In the genomic region with DNA sequence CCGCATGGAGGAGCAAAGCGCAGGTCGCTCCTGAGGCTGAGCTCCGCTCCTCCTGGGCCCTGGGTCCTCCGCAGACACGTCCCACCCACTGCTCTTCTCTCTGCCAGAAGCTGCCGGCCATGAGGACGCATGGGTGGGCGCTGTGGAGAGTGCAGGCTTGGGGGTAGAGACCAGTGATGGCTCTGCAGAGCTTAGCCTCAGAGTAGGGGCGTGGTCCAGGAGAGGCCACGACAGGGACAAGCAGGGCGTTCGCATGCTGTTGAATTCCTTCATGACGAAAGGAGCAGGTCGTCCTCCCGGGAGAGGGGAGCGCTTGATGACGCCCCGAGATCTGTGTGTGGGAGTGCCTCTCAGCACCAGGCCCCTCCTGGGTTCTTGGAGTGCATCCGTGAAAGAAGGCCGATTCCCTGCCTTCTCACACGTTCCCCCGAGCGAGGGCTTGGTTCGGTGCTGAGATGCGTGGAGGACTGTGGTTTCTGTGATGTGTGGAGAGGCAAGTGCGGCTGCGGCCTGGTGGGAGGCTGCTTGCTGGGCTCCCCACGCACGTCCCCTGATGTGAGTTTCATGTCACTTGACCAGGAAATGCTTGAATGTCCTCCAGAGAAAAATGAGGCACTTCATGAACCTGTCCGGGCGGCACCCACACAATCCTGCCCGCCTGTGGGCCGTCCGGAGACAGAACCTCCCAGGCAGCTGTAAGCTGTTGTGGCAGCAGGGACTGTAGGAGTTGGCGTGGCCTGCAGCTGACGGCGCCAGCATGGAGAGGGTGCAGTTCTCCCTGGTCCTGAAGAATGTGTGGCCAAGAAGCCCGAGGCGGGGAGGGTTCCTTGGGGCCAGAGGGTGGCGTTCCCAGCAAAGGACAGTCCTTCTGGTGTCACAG, we compare ENCODE assay signal across 10 cellular contexts. TPM values are rescaled to one million over a fixed set of nuclear protein-coding genes. Genes with fewer than 3 reads are reported as not detected.
DNase-seq lines count a peak whose midpoint lies in the region; ATAC-seq lines count a peak whose summit lies in the region.
"Had no signal": no experiment of that assay in that cellular context is flagged by ENCODE, and none has a peak within 500 bp of the region (broad histone marks: within the 10 kb centered on the region; RNA-seq: fewer than 3 reads in every experiment).

No MANE protein-coding gene starts in this region.

- H3K4me3 Mint-ChIP-seq in IgD-negative memory B cell (peak overlapping the region in 3 of 4 donors; percentile 66 to 98 (median 91)), immature natural killer cell (peak overlapping the region; percentile 90 to 99 (median 92))
- H3K4me3 Mint-ChIP-seq in activated naive CD8-positive, alpha-beta T cell treated with anti-CD3 and anti-CD28 coated beads, Interleukin-2, amount 50 U/mL, for 24 hours = peak overlapping the region; percentile 85
- H3K4me3 Mint-ChIP-seq in stimulated activated naive CD8-positive, alpha-beta T cell treated with anti-CD3 and anti-CD28 coated beads, Interleukin-15, amount 100 ng/mL, for 72 hours = peak overlapping the region; percentile 96 to 99

- H3K36me3 Mint-ChIP-seq in IgD-negative memory B cell (peaks cover 17% of the 10 kb centered on the region), immature natural killer cell (peaks cover 0 to 16% (median 10%) of the 10 kb centered on the region in 3 donors)
- H3K36me3 Mint-ChIP-seq in activated naive CD8-positive, alpha-beta T cell treated with anti-CD3 and anti-CD28 coated beads, Interleukin-2, amount 50 U/mL, for 24 hours (ENCODE audit: low read depth) = peaks cover 67% of the 10 kb centered on the region

- DNase-seq in activated naive CD8-positive, alpha-beta T cell treated with anti-CD3 and anti-CD28 coated beads, Interleukin-2, amount 50 U/mL, for 24 hours = no peak
- no peak for DNase-seq in immature natural killer cell
- DNase-seq in stimulated activated naive CD8-positive, alpha-beta T cell treated with anti-CD3 and anti-CD28 coated beads, Interleukin-15, amount 100 ng/mL, for 72 hours = no peak
- no peak for DNase-seq in hippocampal formation (lab: John Stamatoyannopoulos, UW)
- DNase-seq: activated CD4-positive, alpha-beta T cell treated with anti-CD3 and anti-CD28 coated beads, Interleukin-2, amount 50 U/mL, for 4 hours; NCI-H2081 treated with DMSO at 0.1 percent for 48 hours; stimulated activated CD4-positive, alpha-beta T cell treated with anti-CD3 and anti-CD28 coated beads, Interleukin-4, amount 100 ng/mL, for 24 hours had no signal

- H3K27me3 Mint-ChIP-seq in IgD-negative memory B cell = peaks cover 5% of the 10 kb centered on the region
- H3K27me3 Mint-ChIP-seq in activated naive CD8-positive, alpha-beta T cell treated with anti-CD3 and anti-CD28 coated beads, Interleukin-2, amount 50 U/mL, for 24 hours = peaks cover 5% of the 10 kb centered on the region
- peaks cover 12 to 22% (median 13%) of the 10 kb centered on the region in 3 donors for H3K27me3 Mint-ChIP-seq in immature natural killer cell (ENCODE audit: low read depth in 3 of 3)
- no peaks in the 10 kb centered on the region for H3K27me3 Mint-ChIP-seq in stimulated activated naive CD8-positive, alpha-beta T cell treated with anti-CD3 and anti-CD28 coated beads, Interleukin-15, amount 100 ng/mL, for 72 hours

- H3K4me1 Mint-ChIP-seq in IgD-negative memory B cell (peaks cover 27 to 46% (median 32%) of the 10 kb centered on the region in 3 donors), immature natural killer cell (peaks cover 60 to 62% of the 10 kb centered on the region in 2 donors)
- peaks cover 57% of the 10 kb centered on the region for H3K4me1 Mint-ChIP-seq in activated naive CD8-positive, alpha-beta T cell treated with anti-CD3 and anti-CD28 coated beads, Interleukin-2, amount 50 U/mL, for 24 hours
- H3K4me1 Mint-ChIP-seq in stimulated activated naive CD8-positive, alpha-beta T cell treated with anti-CD3 and anti-CD28 coated beads, Interleukin-15, amount 100 ng/mL, for 72 hours = peaks cover 68% of the 10 kb centered on the region

- no peak for ATAC-seq in activated naive CD8-positive, alpha-beta T cell treated with anti-CD3 and anti-CD28 coated beads, Interleukin-2, amount 50 U/mL, for 24 hours
- ATAC-seq in stimulated activated naive CD8-positive, alpha-beta T cell treated with anti-CD3 and anti-CD28 coated beads, Interleukin-15, amount 100 ng/mL, for 72 hours = no peak
- no peak for ATAC-seq in GM19452 (IDR thresholded peaks at IDR 0.05; ENCODE audit: unreplicated experiment)
- no peak for ATAC-seq in HG03460 (IDR thresholded peaks at IDR 0.05; ENCODE audit: unreplicated experiment)

- H3K9me3 Mint-ChIP-seq in IgD-negative memory B cell (no peaks in the 10 kb centered on the region), immature natural killer cell (peaks cover 0 to 2% (median 0%) of the 10 kb centered on the region in 6 donors)
- no peaks in the 10 kb centered on the region for H3K9me3 Mint-ChIP-seq in activated naive CD8-positive, alpha-beta T cell treated with anti-CD3 and anti-CD28 coated beads, Interleukin-2, amount 50 U/mL, for 24 hours
- H3K9me3 Mint-ChIP-seq in stimulated activated naive CD8-positive, alpha-beta T cell treated with anti-CD3 and anti-CD28 coated beads, Interleukin-15, amount 100 ng/mL, for 72 hours = no peaks in the 10 kb centered on the region

- H3K27ac Mint-ChIP-seq in IgD-negative memory B cell = peak overlapping the region; percentile 76 to 97 (median 93)
- H3K27ac Mint-ChIP-seq in activated naive CD8-positive, alpha-beta T cell treated with anti-CD3 and anti-CD28 coated beads, Interleukin-2, amount 50 U/mL, for 24 hours = peak overlapping the region; percentile 80
- H3K27ac Mint-ChIP-seq in immature natural killer cell = peak overlapping the region; percentile 83 to 99 (median 94)
- peak overlapping the region; percentile 33 to 93 for H3K27ac Mint-ChIP-seq in stimulated activated naive CD8-positive, alpha-beta T cell treated with anti-CD3 and anti-CD28 coated beads, Interleukin-15, amount 100 ng/mL, for 72 hours

RNA-seq across cellular contexts. Expression of gene SF3A2, which starts 4.5 kb away (rescaled TPM):
- polyA plus RNA-seq in IgD-negative memory B cell (37.8 TPM), immature natural killer cell (10 to 100 TPM in 2 of 3 donors, 1 to 10 TPM in 1; 6.2 to 40.9 (median 11.1) TPM)

RNA-seq across cellular contexts. Expression of gene PLEKHJ1, which starts 5.0 kb away (rescaled TPM):
- 163 TPM for polyA plus RNA-seq in IgD-negative memory B cell
- polyA plus RNA-seq in immature natural killer cell = 100 to 1,000 TPM; 115 to 148 (median 117) TPM

RNA-seq across cellular contexts. Expression of gene AMH, which starts 8.0 kb away (rescaled TPM):
- polyA plus RNA-seq in IgD-negative memory B cell (0.15 TPM), immature natural killer cell (not detected)

RNA-seq across cellular contexts. Expression of gene JSRP1, which starts 15.1 kb away (rescaled TPM):
- polyA plus RNA-seq in IgD-negative memory B cell (4.3 TPM), immature natural killer cell (under 1 TPM in 1 of 3 donors, not detected in 2; 0.94 TPM)

RNA-seq across cellular contexts. Expression of gene PEAK3, which starts 40.9 kb away (rescaled TPM):
- 0.26 TPM for polyA plus RNA-seq in IgD-negative memory B cell
- polyA plus RNA-seq in immature natural killer cell = 10 to 100 TPM in 1 of 3 donors, 1 to 10 TPM in 1, under 1 TPM in 1; 0.96 to 10.8 (median 2.5) TPM
